ENCODE assay signal across 18 cellular contexts in the genomic region with DNA sequence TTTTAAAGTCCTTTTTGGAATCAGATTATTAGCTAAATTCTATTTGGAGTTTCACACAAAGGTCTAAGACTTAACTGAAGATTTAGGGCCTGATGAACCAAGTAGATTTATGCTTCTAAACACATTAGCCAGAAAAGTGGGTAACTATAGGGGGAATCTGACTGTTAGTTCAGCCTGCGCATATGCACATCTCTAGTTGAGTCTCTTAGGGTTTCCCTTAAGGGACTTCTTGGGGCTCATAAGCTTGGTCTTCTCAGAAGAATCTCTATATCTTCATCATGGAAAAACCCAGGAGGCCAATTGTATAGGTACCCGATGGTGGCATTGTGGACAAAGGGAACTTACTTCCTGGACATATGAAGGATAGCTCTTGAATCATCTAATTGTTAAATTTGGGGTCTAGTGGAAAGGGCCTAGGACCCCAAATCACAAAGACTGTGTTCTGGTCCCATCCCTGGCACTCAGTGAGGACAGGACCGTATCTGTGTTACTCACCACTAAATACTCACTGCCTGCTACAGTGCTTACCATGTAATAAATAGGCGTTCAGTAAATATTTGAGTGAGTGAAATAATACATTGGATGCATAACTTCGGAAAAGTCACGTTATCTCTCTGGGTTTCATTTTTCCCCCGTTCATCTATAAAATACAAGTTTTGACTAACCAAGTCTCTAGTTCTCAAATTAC.
"Had no signal": no experiment of that assay in that cellular context is flagged by ENCODE, and none has a peak within 500 bp of the region (broad histone marks: within the 10 kb centered on the region; RNA-seq: fewer than 3 reads in every experiment).

No MANE protein-coding gene starts in this region.

- H3K9me3 ChIP-seq: body of pancreas, left ventricle myocardium inferior, mucosa of descending colon, tibial artery, vagina had no signal

- H3K27me3 ChIP-seq: body of pancreas, tibial artery, vagina had no signal

- H3K27ac Mint-ChIP-seq: T-helper 2 cell treated with Interferon-gamma antibody and Interleukin-4, amounts not matched to agents 5 μg/mL and 100 μg/mL, for 36 hours had no signal

- H3K27me3 Mint-ChIP-seq: naive thymus-derived CD4-positive, alpha-beta T cell had no signal

- H3K9me3 Mint-ChIP-seq: naive thymus-derived CD4-positive, alpha-beta T cell; T-helper 2 cell treated with Interferon-gamma antibody and Interleukin-4, amounts not matched to agents 5 μg/mL and 100 μg/mL, for 36 hours had no signal

- H3K27ac ChIP-seq: body of pancreas, left ventricle myocardium inferior, parathyroid adenoma, tibial artery, vagina had no signal

- H3K4me3 Mint-ChIP-seq: T-helper 2 cell treated with Interferon-gamma antibody and Interleukin-4, amounts not matched to agents 5 μg/mL and 100 μg/mL, for 36 hours had no signal

- H3K4me1 ChIP-seq: body of pancreas, parathyroid adenoma had no signal

- H3K4me3 ChIP-seq: body of pancreas, left ventricle myocardium inferior, mucosa of descending colon, tibial artery, vagina had no signal

- DNase-seq: activated CD4-positive, alpha-beta T cell treated with anti-CD3 and anti-CD28 coated beads, Interleukin-2, amount 50 U/mL, for 48 hours; activated CD4-positive, CD25-positive, alpha-beta regulatory T cell; activated naive CD4-positive, alpha-beta T cell treated with anti-CD3 and anti-CD28 coated beads, Interleukin-2, amount 50 U/mL, for 16 hours; amniotic stem cell; body of pancreas; caudate nucleus; cortex of kidney; effector CD4-positive, alpha-beta T cell; foreskin fibroblast; hypothalamus; left ventricle myocardium inferior; mucosa of descending colon; naive thymus-derived CD4-positive, alpha-beta T cell; stimulated activated CD4-positive, alpha-beta T cell treated with anti-CD3 and anti-CD28 coated beads, Interleukin-1b, Interleukin-23, amount 100 ng/mL, for 48 hours; tibial artery had no signal

- ATAC-seq: body of pancreas; mucosa of descending colon; naive thymus-derived CD4-positive, alpha-beta T cell had no signal

- H3K36me3 ChIP-seq: vagina had no signal
